Comparison of ENCODE assay signal across 19 cellular contexts in genomic region chr20:8232332-8232731, GRCh38.
DNase-seq lines count a peak whose midpoint lies in the region; ATAC-seq and TF ChIP-seq lines count a peak whose summit lies in the region.
"Had no signal": no experiment of that assay in that cellular context is flagged by ENCODE, and none has a peak within 500 bp of the region (broad histone marks: within the 10 kb centered on the region; RNA-seq: fewer than 3 reads in every experiment).

No MANE protein-coding gene starts in this region.

- no peak for ATAC-seq in GM18505 (IDR thresholded peaks at IDR 0.05; ENCODE audit: unreplicated experiment)
- no peak for ATAC-seq in stimulated activated naive CD8-positive, alpha-beta T cell treated with anti-CD3 and anti-CD28 coated beads, Interleukin-15, amount 100 ng/mL, for 72 hours

- no peaks in the 10 kb centered on the region for H3K9me3 Mint-ChIP-seq in stimulated activated naive CD8-positive, alpha-beta T cell treated with anti-CD3 and anti-CD28 coated beads, Interleukin-15, amount 100 ng/mL, for 72 hours
- H3K9me3 Mint-ChIP-seq: CD8-positive, alpha-beta memory T cell had no signal

- no peaks in the 10 kb centered on the region for H3K27me3 Mint-ChIP-seq in stimulated activated naive CD8-positive, alpha-beta T cell treated with anti-CD3 and anti-CD28 coated beads, Interleukin-15, amount 100 ng/mL, for 72 hours

- TF ChIP-seq POLR2A in GM18505 (IDR thresholded peaks at IDR 0.05; ENCODE audit: borderline replicate concordance, extremely low read depth, insufficient read depth, insufficient read length), result no peak

- H3K27ac Mint-ChIP-seq in stimulated activated naive CD8-positive, alpha-beta T cell treated with anti-CD3 and anti-CD28 coated beads, Interleukin-15, amount 100 ng/mL, for 72 hours, result no peak overlapping the region
- H3K27ac Mint-ChIP-seq: CD8-positive, alpha-beta memory T cell had no signal

- DNase-seq in G401 (ENCODE audit: low spot score) (peak; percentile 91), cerebellar nuclear complex (lab: John Stamatoyannopoulos, UW) (peak; percentile 33 to 52), midbrain (lab: John Stamatoyannopoulos, UW) (peak; percentile 3), superior temporal gyrus (ENCODE audit: extremely low spot score) (peak; percentile 53), CD1c-positive myeloid dendritic cell (ENCODE audit: extremely low spot score) (no peak)
- DNase-seq in stimulated activated naive CD8-positive, alpha-beta T cell treated with anti-CD3 and anti-CD28 coated beads, Interleukin-15, amount 100 ng/mL, for 72 hours, result no peak
- DNase-seq: Calu3; CD8-positive, alpha-beta memory T cell; DMS153; KG1; NCI-H1092; NCI-H1436; NCI-H187 treated with DMSO at 0.1 percent for 48 hours; NCI-H226; NCI-H510A treated with DMSO at 0.1 percent for 48 hours; NCI-H748 treated with DMSO at 0.1 percent for 48 hours; NK-92 treated with Interleukin-12 subunit alpha and Interleukin-12 subunit beta, amount 100 ng/mL, for 24 hours; SJCRH30 had no signal

- H3K4me3 Mint-ChIP-seq in stimulated activated naive CD8-positive, alpha-beta T cell treated with anti-CD3 and anti-CD28 coated beads, Interleukin-15, amount 100 ng/mL, for 72 hours, result no peak overlapping the region
- H3K4me3 Mint-ChIP-seq: CD8-positive, alpha-beta memory T cell had no signal

- in situ Hi-C loops in G401 (cut with HindIII; ENCODE audit: low sequenced_read_pairs), result no loop called here

- H3K4me1 Mint-ChIP-seq in stimulated activated naive CD8-positive, alpha-beta T cell treated with anti-CD3 and anti-CD28 coated beads, Interleukin-15, amount 100 ng/mL, for 72 hours, result no peaks in the 10 kb centered on the region

Comparison
In these comparisons a context has a peak if more than half of its experiments do, and no peak if none do; other contexts are left out.
1. DNase-seq: peak in G401 (single experiment), cerebellar nuclear complex (2 of 2), midbrain (single experiment) and superior temporal gyrus (single experiment); none in stimulated activated naive CD8-positive, alpha-beta T cell treated with anti-CD3 and anti-CD28 coated beads, Interleukin-15, amount 100 ng/mL, for 72 hours (0 of 2) and CD1c-positive myeloid dendritic cell (single experiment).